Comparison of ENCODE assay signal across 2 cellular contexts in the genomic region with DNA sequence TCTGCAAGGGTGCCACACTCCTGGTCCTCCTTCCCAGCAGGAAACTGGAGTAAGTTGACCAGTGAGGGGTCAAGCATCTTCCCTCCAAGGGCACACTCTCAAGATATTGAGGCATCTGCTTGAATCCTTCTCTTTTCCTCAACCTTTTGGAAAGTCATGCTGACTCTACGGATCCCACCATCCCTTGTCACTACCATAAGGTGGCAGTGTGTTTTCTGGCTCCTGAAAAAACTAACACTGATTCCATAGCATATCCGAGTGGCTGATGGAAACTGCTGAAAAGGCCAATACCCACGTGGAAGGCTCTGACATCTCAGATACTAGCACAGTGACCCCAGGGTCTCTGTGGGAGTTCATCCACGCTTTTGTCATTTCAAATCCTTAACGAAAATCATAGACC.
TF ChIP-seq lines count a peak whose summit lies in the region.

No MANE protein-coding gene starts in this region.

TF ChIP-seq in HCT116, 20 proteins besides CTCF, POLR2A, EP300 and RAD21:
- no peak for TF ChIP-seq SRF (IDR thresholded peaks at IDR 0.05; ENCODE audit: low read depth)
- TF ChIP-seq YY1 (IDR thresholded peaks at IDR 0.05; ENCODE audit: extremely low read depth, insufficient replicate concordance, low read depth, low read length): no peak
- TF ChIP-seq SIN3A (IDR thresholded peaks at IDR 0.05; ENCODE audit: low read depth): no peak
- TF ChIP-seq CBX3 (IDR thresholded peaks at IDR 0.05; ENCODE audit: low read depth): no peak
- TF ChIP-seq ELF1 (IDR thresholded peaks at IDR 0.05; ENCODE audit: borderline replicate concordance, low read depth): no peak
- no peak for TF ChIP-seq EZH2 (IDR thresholded peaks at IDR 0.05)
TF ChIP-seq in HCT116: peak in this region for 0.

TF ChIP-seq in WTC11, 78 proteins besides CTCF, POLR2A, EP300 and RAD21:
- TF ChIP-seq, protein P1, sequence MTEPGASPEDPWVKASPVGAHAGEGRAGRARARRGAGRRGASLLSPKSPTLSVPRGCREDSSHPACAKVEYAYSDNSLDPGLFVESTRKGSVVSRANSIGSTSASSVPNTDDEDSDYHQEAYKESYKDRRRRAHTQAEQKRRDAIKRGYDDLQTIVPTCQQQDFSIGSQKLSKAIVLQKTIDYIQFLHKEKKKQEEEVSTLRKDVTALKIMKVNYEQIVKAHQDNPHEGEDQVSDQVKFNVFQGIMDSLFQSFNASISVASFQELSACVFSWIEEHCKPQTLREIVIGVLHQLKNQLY (CRISPR knock-in tag; IDR thresholded peaks at IDR 0.05): no peak
- TF ChIP-seq MYBL2 (CRISPR knock-in tag; IDR thresholded peaks at IDR 0.05) (no peak), EMX1 (CRISPR knock-in tag; IDR thresholded peaks at IDR 0.05) (no peak), TEAD1 (CRISPR knock-in tag; IDR thresholded peaks at IDR 0.05) (no peak), GTF2I (CRISPR knock-in tag; conservative IDR thresholded peaks at IDR 0.05) (no peak), NR1H2 (CRISPR knock-in tag; IDR thresholded peaks at IDR 0.05) (no peak), NFATC4 (CRISPR knock-in tag; IDR thresholded peaks at IDR 0.05) (no peak), RELA (CRISPR knock-in tag; IDR thresholded peaks at IDR 0.05; ENCODE audit: borderline replicate concordance) (no peak)
TF ChIP-seq in WTC11: peak in this region for 0.
